In genomic region chr11:65691847-65692246, GRCh38 we compare ENCODE assay signal across 5 cellular contexts. TPM values are rescaled to one million over a fixed set of nuclear protein-coding genes. Genes with fewer than 3 reads are reported as not detected.
DNase-seq lines count a peak whose midpoint lies in the region; TF ChIP-seq lines count a peak whose summit lies in the region.
"Not testable (repeated sequence)": the region's sequence is repeated elsewhere in the genome, so short reads cannot be mapped to it uniquely, and the experiment has no call there.

No MANE protein-coding gene starts in this region.

- peak overlapping the region; percentile 73 for H3K9ac ChIP-seq in mucosa of stomach (ENCODE audit: low read length)

- not testable (repeated sequence) for H3K4me1 ChIP-seq in CD8-positive, alpha-beta memory T cell (ENCODE audit: insufficient read depth, low read length)
- peaks cover 30% of the 10 kb centered on the region for H3K4me1 ChIP-seq in mucosa of stomach (ENCODE audit: control insufficient read depth, insufficient read depth, low read length)
- H3K4me1 ChIP-seq in stomach = peaks cover 7 to 37% (median 29%) of the 10 kb centered on the region in 4 donors

- H3K9me3 ChIP-seq in CD8-positive, alpha-beta memory T cell (ENCODE audit: low read length); mucosa of stomach (ENCODE audit: control insufficient read depth, low read length); stomach: not testable (repeated sequence)

- not testable (repeated sequence) for H3K4me3 Mint-ChIP-seq in CD8-positive, alpha-beta memory T cell; MCF 10A (ENCODE audit: unreplicated experiment)

- not testable (repeated sequence) for H3K4me1 Mint-ChIP-seq in CD8-positive, alpha-beta memory T cell; MCF 10A (ENCODE audit: insufficient read depth, unreplicated experiment)

- BruUV-seq in MCF 10A (replicated peaks; lab: Mats Ljungman, UMichigan) = not testable (repeated sequence)

- H3K27me3 ChIP-seq in CD8-positive, alpha-beta memory T cell (ENCODE audit: insufficient read depth, low read length, poor library complexity, severe bottlenecking); mucosa of stomach (ENCODE audit: control insufficient read depth, insufficient read depth, low read length); stomach: not testable (repeated sequence)

- H3K4me3 ChIP-seq in CD8-positive, alpha-beta memory T cell (ENCODE audit: low read length); mucosa of stomach (ENCODE audit: low read length): not testable (repeated sequence)
- H3K4me3 ChIP-seq in stomach = peak overlapping the region; percentile 1 to 15 (median 10)

- H3K36me3 ChIP-seq in CD8-positive, alpha-beta memory T cell (ENCODE audit: insufficient read depth, low read length); mucosa of stomach (ENCODE audit: control insufficient read depth, insufficient read depth, low read length); stomach: not testable (repeated sequence)

- TF ChIP-seq EP300 in stomach (IDR thresholded peaks at IDR 0.05) = not testable (repeated sequence)

- not testable (repeated sequence) for H3K36me3 Mint-ChIP-seq in CD8-positive, alpha-beta memory T cell; MCF 10A (ENCODE audit: insufficient read depth, unreplicated experiment)

- not testable (repeated sequence) for DNase-seq in CD8-positive, alpha-beta memory T cell; MCF 10A (ENCODE audit: unreplicated experiment); stomach

- CTCF ChIA-PET in CD8-positive, alpha-beta memory T cell (lab: Charles Lee) = interaction anchor here (1.0 kb wide), 1 partner anchor 26 kb away, joined by 4 read pairs; no protein-coding TSS in a partner anchor
- CTCF ChIA-PET in MCF 10A (lab: Yijun Ruan, JAX) = not testable (repeated sequence)

- 66 to 83% (median 71%) methylated on average over 8 of the region's 8 CpGs for WGBS in stomach, 5 donors

- peak overlapping the region; percentile 48 for H3K27ac ChIP-seq in CD8-positive, alpha-beta memory T cell (ENCODE audit: low read depth, low read length)
- H3K27ac ChIP-seq in VCaP (peak overlapping the region; percentile 83), stomach (peak overlapping the region in 4 of 5 donors; percentile 46 to 68 (median 54))

- H3K27ac Mint-ChIP-seq in CD8-positive, alpha-beta memory T cell = not testable (repeated sequence)
- H3K27ac Mint-ChIP-seq in MCF 10A (ENCODE audit: low read depth, unreplicated experiment) = peak overlapping the region; percentile 69

- H3K27me3 Mint-ChIP-seq in CD8-positive, alpha-beta memory T cell; MCF 10A (ENCODE audit: insufficient read depth, unreplicated experiment): not testable (repeated sequence)

- intact Hi-C loops in MCF 10A (cut with micrococcal nuclease); stomach (cut with DNase I; ENCODE audit: low total_unique reads): not testable (repeated sequence)

- TF ChIP-seq POLR2A in stomach (IDR thresholded peaks at IDR 0.05) = not testable (repeated sequence)

- not testable (repeated sequence) for H3K9me3 Mint-ChIP-seq in CD8-positive, alpha-beta memory T cell; MCF 10A (ENCODE audit: unreplicated experiment)

- TF ChIP-seq CTCF in VCaP (conservative IDR thresholded peaks at IDR 0.05); MCF 10A (IDR thresholded peaks at IDR 0.05; ENCODE audit: unreplicated experiment); stomach (IDR thresholded peaks at IDR 0.05): not testable (repeated sequence)

- POLR2A ChIA-PET in CD8-positive, alpha-beta memory T cell (lab: Charles Lee) = interaction anchor here (0.6 kb wide), 1 partner anchor 94 kb away, joined by 3 read pairs; no protein-coding TSS in a partner anchor
- POLR2A ChIA-PET in MCF 10A (lab: Yijun Ruan, JAX) = not testable (repeated sequence)

RNA-seq across cellular contexts. Expression of gene KAT5, which starts 20.2 kb away (rescaled TPM):
- total RNA-seq in CD8-positive, alpha-beta memory T cell = 10 to 100 TPM; 79.9 to 87.1 TPM
- 49.5 TPM for polyA plus RNA-seq in CD8-positive, alpha-beta memory T cell
- total RNA-seq in MCF 10A (2022) (37.6 and 48.1 TPM in 2 replicates), stomach (10 to 100 TPM; 13.3 to 99.1 (median 58.7) TPM)
- 10 to 100 TPM; 51.5 to 76.8 (median 53.5) TPM for polyA plus RNA-seq in stomach

RNA-seq across cellular contexts. Expression of gene RNASEH2C, which starts 28.8 kb away (rescaled TPM):
- 100 to 1,000 TPM; 106 to 114 TPM for total RNA-seq in CD8-positive, alpha-beta memory T cell
- polyA plus RNA-seq in CD8-positive, alpha-beta memory T cell = 87.7 TPM
- 27.4 and 35.7 TPM in 2 replicates for total RNA-seq in MCF 10A (2022)
- 100 to 1,000 TPM in 1 of 5 donors, 10 to 100 TPM in 4; 14.1 to 171 (median 49.0) TPM for total RNA-seq in stomach
- polyA plus RNA-seq in stomach = 10 to 100 TPM; 69.2 to 86.4 (median 83.9) TPM

RNA-seq across cellular contexts. Expression of gene RELA, which starts 29.1 kb away (rescaled TPM):
- 10 to 100 TPM; 87.3 to 89.7 TPM for total RNA-seq in CD8-positive, alpha-beta memory T cell
- 76.0 TPM for polyA plus RNA-seq in CD8-positive, alpha-beta memory T cell
- 82.1 and 83.0 TPM in 2 replicates for total RNA-seq in MCF 10A (2022)
- total RNA-seq in stomach = 10 to 100 TPM; 27.4 to 68.8 (median 54.0) TPM
- polyA plus RNA-seq in stomach = 10 to 100 TPM; 37.9 to 56.8 (median 39.2) TPM

RNA-seq across cellular contexts. Expression of gene SIPA1, which starts 53.9 kb away (rescaled TPM):
- total RNA-seq in CD8-positive, alpha-beta memory T cell = 100 to 1,000 TPM; 111 to 123 TPM
- 335 TPM for polyA plus RNA-seq in CD8-positive, alpha-beta memory T cell
- total RNA-seq in MCF 10A (2022) (4.9 TPM in 2 replicates), stomach (10 to 100 TPM; 13.2 to 47.5 (median 33.8) TPM)
- polyA plus RNA-seq in stomach = 10 to 100 TPM; 59.9 to 80.4 (median 67.6) TPM
